19 cellular contexts compared by ENCODE assay signal in genomic region chr2:75751824-75752468, GRCh38.
"Had no signal": no experiment of that assay in that cellular context is flagged by ENCODE, and none has a peak within 500 bp of the region (broad histone marks: within the 10 kb centered on the region; RNA-seq: fewer than 3 reads in every experiment).

No MANE protein-coding gene starts in this region.

- H3K9me3 Mint-ChIP-seq: activated naive CD4-positive, alpha-beta T cell treated with anti-CD3 and anti-CD28 coated beads, Interleukin-2, amount 10 ng/mL, durations not matched to agents 7 days and 5 days; activated T-cell treated with anti-CD3 and anti-CD28 coated beads, Interleukin-2, amount 50 U/mL, for 4 hours; central memory CD8-positive, alpha-beta T cell had no signal

- H3K27ac ChIP-seq: colonic mucosa, thyroid gland had no signal

- H3K27me3 Mint-ChIP-seq: progenitor cell of endocrine pancreas had no signal

- H3K9me3 ChIP-seq: colonic mucosa, thyroid gland had no signal

- H3K4me1 Mint-ChIP-seq: activated naive CD4-positive, alpha-beta T cell treated with anti-CD3 and anti-CD28 coated beads, Interleukin-2, amount 10 ng/mL, durations not matched to agents 7 days and 5 days; central memory CD8-positive, alpha-beta T cell had no signal

- ATAC-seq: activated T-cell treated with anti-CD3 and anti-CD28 coated beads, Interleukin-2, amount 50 U/mL, for 4 hours; left lobe of liver had no signal

- H3K27ac Mint-ChIP-seq: activated naive CD4-positive, alpha-beta T cell treated with anti-CD3 and anti-CD28 coated beads, Interleukin-2, amount 10 ng/mL, durations not matched to agents 7 days and 5 days; progenitor cell of endocrine pancreas had no signal

- H3K36me3 Mint-ChIP-seq: activated naive CD4-positive, alpha-beta T cell treated with anti-CD3 and anti-CD28 coated beads, Interleukin-2, amount 10 ng/mL, durations not matched to agents 7 days and 5 days had no signal

- H3K4me1 ChIP-seq: colonic mucosa, thyroid gland had no signal

- H3K4me3 Mint-ChIP-seq: activated naive CD4-positive, alpha-beta T cell treated with anti-CD3 and anti-CD28 coated beads, Interleukin-2, amount 10 ng/mL, durations not matched to agents 7 days and 5 days; activated T-cell treated with anti-CD3 and anti-CD28 coated beads, Interleukin-2, amount 50 U/mL, for 4 hours; central memory CD8-positive, alpha-beta T cell had no signal

- H3K27me3 ChIP-seq: colonic mucosa, thyroid gland had no signal

- DNase-seq: activated CD4-positive, alpha-beta T cell treated with anti-CD3 and anti-CD28 coated beads, Interleukin-2, amount 50 U/mL, for 1 hour; activated CD4-positive, CD25-positive, alpha-beta regulatory T cell treated with anti-CD3 and anti-CD28 coated beads, Interleukin-2, amount 50 U/mL, for 72 hours; activated CD8-positive, alpha-beta memory T cell treated with anti-CD3 and anti-CD28 coated beads, Interleukin-2, amount 50 U/mL, for 4 hours; activated effector memory CD4-positive, alpha-beta T cell treated with Interleukin-2 at 50 U/mL for 16 hours; activated naive CD4-positive, alpha-beta T cell treated with anti-CD3 and anti-CD28 coated beads, Interleukin-2, amount 10 ng/mL, durations not matched to agents 7 days and 5 days; activated T-cell treated with anti-CD3 and anti-CD28 coated beads, Interleukin-2, amount 50 U/mL, for 4 hours; aorta; colonic mucosa; erythroblast; head of caudate nucleus; kidney; stimulated activated CD4-positive, alpha-beta T cell treated with anti-CD3 and anti-CD28 coated beads, Interleukin-12 subunit alpha, Interleukin-12 subunit beta, amount 100 ng/mL, for 4 hours; stimulated activated CD4-positive, alpha-beta T cell treated with anti-CD3 and anti-CD28 coated beads, Interleukin-1b, Interleukin-23, amount 100 ng/mL, for 48 hours; stimulated activated CD8-positive, alpha-beta memory T cell treated with anti-CD3 and anti-CD28 coated beads, Interleukin-4, amount 100 ng/mL, for 48 hours; stimulated activated naive CD4-positive, alpha-beta T cell; thyroid gland had no signal

- H3K36me3 ChIP-seq: colonic mucosa, thyroid gland had no signal

- H3K4me3 ChIP-seq: colonic mucosa, thyroid gland had no signal
